ENCODE assay signal across 31 cellular contexts in genomic region chr10:96401036-96401435, GRCh38. TPM values are rescaled to one million over a fixed set of nuclear protein-coding genes. Genes with fewer than 3 reads are reported as not detected.
DNase-seq lines count a peak whose midpoint lies in the region; ATAC-seq, FAIRE-seq and TF ChIP-seq lines count a peak whose summit lies in the region.
"Had no signal": no experiment of that assay in that cellular context is flagged by ENCODE, and none has a peak within 500 bp of the region (broad histone marks: within the 10 kb centered on the region; RNA-seq: fewer than 3 reads in every experiment).

No MANE protein-coding gene starts in this region.

- H3K36me3 ChIP-seq in right atrium auricular region: no peaks in the 10 kb centered on the region
- H3K36me3 ChIP-seq in heart right ventricle: no peaks in the 10 kb centered on the region
- H3K36me3 ChIP-seq in suprapubic skin: no peaks in the 10 kb centered on the region
- no peaks in the 10 kb centered on the region for H3K36me3 ChIP-seq in kidney (ENCODE audit: control insufficient read depth in 1 of 2, insufficient read depth in 2 of 2, low read length in 2 of 2)
- no peaks in the 10 kb centered on the region for H3K36me3 ChIP-seq in PC-3 (ENCODE audit: low read depth, low read length)
- H3K36me3 ChIP-seq: esophagus muscularis mucosa, gastrocnemius medialis, SJSA1, upper lobe of right lung had no signal

- TF ChIP-seq POLR2A in suprapubic skin (IDR thresholded peaks at IDR 0.05) (no peak), GM18505 (IDR thresholded peaks at IDR 0.05; ENCODE audit: borderline replicate concordance, extremely low read depth, insufficient read depth, insufficient read length) (no peak)

- H3K4me3 ChIP-seq in right atrium auricular region: no peak overlapping the region
- no peak overlapping the region for H3K4me3 ChIP-seq in heart right ventricle
- H3K4me3 ChIP-seq in suprapubic skin: no peak overlapping the region
- no peak overlapping the region for H3K4me3 ChIP-seq in kidney (ENCODE audit: low read length in 2 of 2)
- H3K4me3 ChIP-seq in PC-3 (ENCODE audit: low read length): no peak overlapping the region
- H3K4me3 ChIP-seq: esophagus muscularis mucosa, gastrocnemius medialis, SJSA1, upper lobe of right lung had no signal

- TF ChIP-seq EP300 in suprapubic skin (IDR thresholded peaks at IDR 0.05): no peak

- no peak for FAIRE-seq in kidney (lab: Jason Lieb, UNC)
- FAIRE-seq: GM19239, small intestine had no signal

- peaks cover 0 to 23% of the 10 kb centered on the region in 2 donors for H3K4me1 ChIP-seq in right atrium auricular region
- peaks cover 0 to 47% (median 29%) of the 10 kb centered on the region in 9 donors for H3K4me1 ChIP-seq in heart right ventricle
- H3K4me1 ChIP-seq in suprapubic skin: no peaks in the 10 kb centered on the region
- no peaks in the 10 kb centered on the region for H3K4me1 ChIP-seq in kidney (ENCODE audit: control insufficient read depth in 1 of 2, insufficient read depth in 1 of 2, low read depth in 1 of 2, low read length in 2 of 2)
- H3K4me1 ChIP-seq in PC-3 (ENCODE audit: insufficient read depth, low read length): no peaks in the 10 kb centered on the region
- H3K4me1 ChIP-seq: gastrocnemius medialis, parathyroid adenoma, SJSA1, upper lobe of right lung had no signal

- POLR2A ChIA-PET in PC-3 (lab: Charles Lee; ENCODE audit: unreplicated experiment): no interaction called here

- no peaks in the 10 kb centered on the region for H4K20me1 ChIP-seq in PC-3 (ENCODE audit: low read length)

- ATAC-seq in Right ventricle myocardium inferior: peak; percentile 36
- peak in 1 of 8 donors; percentile 9 for ATAC-seq in heart right ventricle
- no peak for ATAC-seq in GM18505 (IDR thresholded peaks at IDR 0.05; ENCODE audit: unreplicated experiment)
- ATAC-seq in PC-3: no peak
- ATAC-seq: activated CD4-positive, alpha-beta T cell treated with anti-CD3 and anti-CD28 coated beads for 36 hours; CD8-positive, alpha-beta T cell; gastrocnemius medialis; natural killer cell treated with Interleukin-12 subunit alpha and Interleukin-12 subunit beta and Interleukin-15 and Interleukin-18, amount 100 ng/mL, for 72 hours; upper lobe of right lung had no signal

- no peaks in the 10 kb centered on the region for H3F3A ChIP-seq in PC-3 (ENCODE audit: low read length, unreplicated experiment)

- no peaks in the 10 kb centered on the region for H3K9me3 ChIP-seq in right atrium auricular region
- no peaks in the 10 kb centered on the region for H3K9me3 ChIP-seq in heart right ventricle
- no peaks in the 10 kb centered on the region for H3K9me3 ChIP-seq in suprapubic skin
- no peaks in the 10 kb centered on the region for H3K9me3 ChIP-seq in kidney (ENCODE audit: control insufficient read depth in 1 of 2, low read length in 2 of 2)
- H3K9me3 ChIP-seq in PC-3 (ENCODE audit: low read length): no peaks in the 10 kb centered on the region
- H3K9me3 ChIP-seq: esophagus muscularis mucosa, gastrocnemius medialis, SJSA1, upper lobe of right lung had no signal

- H3K9ac ChIP-seq in kidney (ENCODE audit: low read length in 2 of 2): no peak overlapping the region
- H3K9ac ChIP-seq in PC-3 (ENCODE audit: low read length): no peak overlapping the region
- H3K9ac ChIP-seq: parathyroid adenoma had no signal

- no peak overlapping the region for H3K4me2 ChIP-seq in PC-3 (ENCODE audit: low read length)

- CTCF ChIA-PET in PC-3 (lab: Charles Lee): no interaction called here

- WGBS in heart right ventricle, 2 donors: 39 to 42% methylated on average over 7 of the region's 7 CpGs
- 62% methylated on average over 7 of the region's 7 CpGs for WGBS in suprapubic skin

- H2AFZ ChIP-seq in PC-3 (ENCODE audit: low read length): no peak overlapping the region
- H2AFZ ChIP-seq: parathyroid adenoma had no signal

- no peak for TF ChIP-seq CTCF in right atrium auricular region (IDR thresholded peaks at IDR 0.05)
- no peak for TF ChIP-seq CTCF in heart right ventricle (IDR thresholded peaks at IDR 0.05)
- TF ChIP-seq CTCF in suprapubic skin (IDR thresholded peaks at IDR 0.05): no peak
- no peak for TF ChIP-seq CTCF in kidney (IDR thresholded peaks at IDR 0.05; ENCODE audit: borderline replicate concordance, extremely low read depth, insufficient read depth)
- TF ChIP-seq CTCF in PC-3 (conservative IDR thresholded peaks at IDR 0.05; ENCODE audit: low read depth, low read length): no peak

- no TSS peak for BruUV-seq in PC-3 (replicated peaks; lab: Mats Ljungman, UMichigan)

- intact Hi-C loops in Right ventricle myocardium inferior (cut with DNase I) (loop anchor here (5.0 kb wide), 1 partner anchor 1296 kb away; no protein-coding TSS in a partner anchor), heart right ventricle (cut with DNase I) (no loop called here), kidney (cut with DNase I) (no loop called here), PC-3 (cut with micrococcal nuclease) (no loop called here)

- H3K9me2 ChIP-seq in PC-3 (replicated peaks; ENCODE audit: low read length): no peaks in the 10 kb centered on the region

- peak overlapping the region in 1 of 2 donors; percentile 51 for H3K27ac ChIP-seq in right atrium auricular region
- H3K27ac ChIP-seq in heart right ventricle: peak overlapping the region in 6 of 10 donors; percentile 9 to 33 (median 26)
- no peak overlapping the region for H3K27ac ChIP-seq in suprapubic skin
- H3K27ac ChIP-seq in kidney (ENCODE audit: low read depth in 2 of 2, low read length in 2 of 2): no peak overlapping the region
- no peak overlapping the region for H3K27ac ChIP-seq in PC-3 (ENCODE audit: low read length)
- H3K27ac ChIP-seq: esophagus muscularis mucosa, gastrocnemius medialis, parathyroid adenoma, SJSA1, upper lobe of right lung had no signal

- DNase-seq in Right ventricle myocardium inferior (ENCODE audit: missing footprints) (no peak), right atrium auricular region (ENCODE audit: low spot score) (no peak), heart right ventricle (no peak), middle frontal gyrus (ENCODE audit: extremely low spot score, low spot score) (peak; percentile 23), suprapubic skin (ENCODE audit: low spot score in 2 of 2) (peak; percentile 7 to 40), kidney (no peak), PC-3 (no peak)
- DNase-seq: 8988T; activated CD4-positive, alpha-beta T cell treated with anti-CD3 and anti-CD28 coated beads for 36 hours; activated effector memory CD4-positive, alpha-beta T cell treated with anti-CD3 and anti-CD28 coated beads, Interleukin-2, amount 50 U/mL, for 16 hours; AML-193; CD8-positive, alpha-beta T cell; gastrocnemius medialis; HFFc6; NCI-H1417; NCI-H2081 treated with DMSO at 0.1 percent for 48 hours; NK-92 treated with Interleukin-12 subunit alpha and Interleukin-12 subunit beta, amount 100 ng/mL, for 24 hours; small intestine; stimulated activated CD4-positive, alpha-beta T cell treated with anti-CD3 and anti-CD28 coated beads, Interleukin-1b, Interleukin-23, amount 100 ng/mL, for 48 hours; upper lobe of right lung had no signal

- no peaks in the 10 kb centered on the region for H3K79me2 ChIP-seq in PC-3 (ENCODE audit: low read length)
- H3K79me2 ChIP-seq: parathyroid adenoma had no signal

- H3K27me3 ChIP-seq in right atrium auricular region: no peaks in the 10 kb centered on the region
- peaks cover 0 to 19% (median 0%) of the 10 kb centered on the region in 7 donors for H3K27me3 ChIP-seq in heart right ventricle
- H3K27me3 ChIP-seq in suprapubic skin: peaks cover 51% of the 10 kb centered on the region
- H3K27me3 ChIP-seq in PC-3 (ENCODE audit: low read length): peaks cover 66% of the 10 kb centered on the region
- H3K27me3 ChIP-seq: upper lobe of right lung had no signal

RNA-seq across cellular contexts. Expression of gene OPALIN, which starts 42.2 kb away (rescaled TPM):
- total RNA-seq in Right ventricle myocardium inferior: not detected
- total RNA-seq in right atrium auricular region: not detected
- not detected for total RNA-seq in heart right ventricle
- polyA plus RNA-seq in heart right ventricle: not detected
- not detected for total RNA-seq in suprapubic skin
- total RNA-seq in kidney: not detected
- not detected for polyA plus RNA-seq in kidney (ENCODE audit: insufficient read depth, low read depth, low replicate concordance)
- not detected in 2 replicates for total RNA-seq in PC-3 (2014; rRNA removed)
- total RNA-seq: activated CD4-positive, alpha-beta T cell treated with anti-CD3 and anti-CD28 coated beads for 36 hours; CD8-positive, alpha-beta T cell; esophagus muscularis mucosa; G401; gastrocnemius medialis; HFFc6; mononuclear cell; natural killer cell treated with Interleukin-12 subunit alpha and Interleukin-12 subunit beta and Interleukin-15 and Interleukin-18, amount 100 ng/mL, for 72 hours; NCI-H460; SJSA1; upper lobe of right lung had no signal
- polyA plus RNA-seq: adipose tissue, IgD-negative memory B cell, small intestine had no signal

Comparison
In these comparisons a context has a peak if more than half of its experiments do, and no peak if none do; other contexts are left out.
1. DNase-seq: peak in middle frontal gyrus (single experiment) and suprapubic skin (2 of 2); none in Right ventricle myocardium inferior (single experiment), right atrium auricular region (single experiment), heart right ventricle (0 of 2), kidney (single experiment) and PC-3 (single experiment).
2. H3K27ac ChIP-seq: peak in heart right ventricle (6 of 10); none in suprapubic skin (single experiment), kidney (0 of 2) and PC-3 (single experiment).